ENCODE assay signal across 11 cellular contexts in the genomic region with DNA sequence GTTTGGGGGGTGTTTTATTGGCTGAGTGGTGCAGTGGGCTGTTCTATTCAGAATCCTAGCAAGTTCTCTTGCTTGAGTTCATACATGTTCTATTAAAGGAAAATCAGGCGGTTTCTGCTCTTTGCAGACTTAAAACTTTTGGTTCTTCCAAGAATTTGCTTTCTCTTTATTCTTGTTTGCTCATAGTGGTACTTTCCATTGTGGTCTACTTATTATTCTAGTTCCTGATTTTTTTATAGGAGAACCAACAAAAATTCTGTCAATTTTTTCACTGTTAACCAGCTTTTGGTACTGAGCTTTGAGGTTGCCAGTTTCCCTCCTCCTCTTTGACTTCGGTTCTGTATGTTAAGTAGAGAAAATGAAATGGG. TPM values are rescaled to one million over a fixed set of nuclear protein-coding genes. Genes with fewer than 3 reads are reported as not detected.
DNase-seq lines count a peak whose midpoint lies in the region; ATAC-seq and TF ChIP-seq lines count a peak whose summit lies in the region.
"Had no signal": no experiment of that assay in that cellular context is flagged by ENCODE, and none has a peak within 500 bp of the region (broad histone marks: within the 10 kb centered on the region; RNA-seq: fewer than 3 reads in every experiment).

No MANE protein-coding gene starts in this region.

- H3K27ac ChIP-seq in HUES6 (ENCODE audit: low read depth, low read length) (peak overlapping the region; percentile 34; the same call in 1 of the 2 replicates), upper lobe of right lung (peak overlapping the region; percentile 4)
- no peak overlapping the region for H3K27ac ChIP-seq in effector memory CD4-positive, alpha-beta T cell (ENCODE audit: insufficient read depth, low read length, poor library complexity, severe bottlenecking)
- H3K27ac ChIP-seq: WERI-Rb-1 had no signal

- H3K4me3 Mint-ChIP-seq in natural killer cell treated with Interleukin-12 subunit alpha and Interleukin-12 subunit beta and Interleukin-15 and Interleukin-18, amount 100 ng/mL, for 72 hours: peak overlapping the region; percentile 60
- no peak overlapping the region for H3K4me3 Mint-ChIP-seq in natural killer cell

- no peaks in the 10 kb centered on the region for H3K9me3 Mint-ChIP-seq in natural killer cell treated with Interleukin-12 subunit alpha and Interleukin-12 subunit beta and Interleukin-15 and Interleukin-18, amount 100 ng/mL, for 72 hours
- H3K9me3 Mint-ChIP-seq in natural killer cell: no peaks in the 10 kb centered on the region

- no peaks in the 10 kb centered on the region for H3K36me3 ChIP-seq in HUES6 (ENCODE audit: control insufficient read depth, insufficient read depth, low read length)
- H3K36me3 ChIP-seq in endocrine pancreas (ENCODE audit: control insufficient read depth, insufficient read depth, low read length): no peaks in the 10 kb centered on the region
- no peaks in the 10 kb centered on the region for H3K36me3 ChIP-seq in upper lobe of right lung
- no peaks in the 10 kb centered on the region for H3K36me3 ChIP-seq in effector memory CD4-positive, alpha-beta T cell (ENCODE audit: control insufficient read depth, insufficient read depth, low read length)
- H3K36me3 ChIP-seq: heart right ventricle, WERI-Rb-1 had no signal

- H3K9ac ChIP-seq in HUES6 (ENCODE audit: low read length) (no peak overlapping the region), endocrine pancreas (ENCODE audit: control insufficient read depth, insufficient read depth, low read length) (no peak overlapping the region)

- no peak overlapping the region for H3K4me3 ChIP-seq in HUES6 (ENCODE audit: low read depth, low read length)
- peak overlapping the region; percentile 35 for H3K4me3 ChIP-seq in endocrine pancreas (ENCODE audit: control insufficient read depth, insufficient read depth, low read length)
- peak overlapping the region; percentile 3 for H3K4me3 ChIP-seq in upper lobe of right lung
- no peak overlapping the region for H3K4me3 ChIP-seq in effector memory CD4-positive, alpha-beta T cell (ENCODE audit: insufficient read depth, low read depth, low read length, poor library complexity, severe bottlenecking)
- H3K4me3 ChIP-seq: heart right ventricle had no signal

- no peak for TF ChIP-seq CTCF in natural killer cell (IDR thresholded peaks at IDR 0.05)
- TF ChIP-seq CTCF in upper lobe of right lung (IDR thresholded peaks at IDR 0.05): no peak

- H3K36me3 Mint-ChIP-seq in natural killer cell treated with Interleukin-12 subunit alpha and Interleukin-12 subunit beta and Interleukin-15 and Interleukin-18, amount 100 ng/mL, for 72 hours: peaks cover 6% of the 10 kb centered on the region
- H3K36me3 Mint-ChIP-seq in natural killer cell: no peaks in the 10 kb centered on the region

- H3K27me3 ChIP-seq in HUES6 (ENCODE audit: control insufficient read depth, insufficient read depth, low read length) (no peaks in the 10 kb centered on the region), endocrine pancreas (ENCODE audit: control insufficient read depth, insufficient read depth, low read length) (no peaks in the 10 kb centered on the region), upper lobe of right lung (no peaks in the 10 kb centered on the region)
- peaks cover 8% of the 10 kb centered on the region for H3K27me3 ChIP-seq in effector memory CD4-positive, alpha-beta T cell (replicated peaks; ENCODE audit: control insufficient read depth, insufficient read depth, low read length, poor library complexity, severe bottlenecking)

- H3K4me1 Mint-ChIP-seq in natural killer cell treated with Interleukin-12 subunit alpha and Interleukin-12 subunit beta and Interleukin-15 and Interleukin-18, amount 100 ng/mL, for 72 hours (ENCODE audit: low read depth in 2 of 2): peaks cover 6 to 12% of the 10 kb centered on the region in 2 donors
- peaks cover 0 to under 1% of the 10 kb centered on the region in 2 donors for H3K4me1 Mint-ChIP-seq in natural killer cell

- DNase-seq in natural killer cell treated with Interleukin-12 subunit alpha and Interleukin-12 subunit beta and Interleukin-15 and Interleukin-18, amount 100 ng/mL, for 72 hours (ENCODE audit: low spot score): no peak
- DNase-seq in natural killer cell (no peak), upper lobe of right lung (no peak), NCI-H146 treated with DMSO at 0.1 percent for 48 hours (lab: John Stamatoyannopoulos, UW; ENCODE audit: unreplicated experiment) (no peak)
- no peak for DNase-seq in effector memory CD4-positive, alpha-beta T cell
- DNase-seq: heart right ventricle, NCI-H526 treated with DMSO at 0.1 percent for 48 hours, WERI-Rb-1 had no signal

- H3K27ac Mint-ChIP-seq in natural killer cell treated with Interleukin-12 subunit alpha and Interleukin-12 subunit beta and Interleukin-15 and Interleukin-18, amount 100 ng/mL, for 72 hours: no peak overlapping the region
- H3K27ac Mint-ChIP-seq in natural killer cell: no peak overlapping the region

- H3K9me3 ChIP-seq in HUES6 (ENCODE audit: control insufficient read depth, insufficient read depth, low read depth, low read length) (no peaks in the 10 kb centered on the region), endocrine pancreas (ENCODE audit: control insufficient read depth, low read length) (no peaks in the 10 kb centered on the region), upper lobe of right lung (no peaks in the 10 kb centered on the region)
- no peaks in the 10 kb centered on the region for H3K9me3 ChIP-seq in effector memory CD4-positive, alpha-beta T cell (ENCODE audit: control insufficient read depth, low read length)
- H3K9me3 ChIP-seq: heart right ventricle had no signal

- no peak for ATAC-seq in natural killer cell treated with Interleukin-12 subunit alpha and Interleukin-12 subunit beta and Interleukin-15 and Interleukin-18, amount 100 ng/mL, for 72 hours
- no peak for ATAC-seq in natural killer cell
- no peak for ATAC-seq in upper lobe of right lung
- no peak for ATAC-seq in GM18861 (IDR thresholded peaks at IDR 0.05; ENCODE audit: unreplicated experiment)

- intact Hi-C loops in natural killer cell (cut with micrococcal nuclease) (no loop called here), upper lobe of right lung (cut with DNase I) (loop anchor here (10.0 kb wide), 1 partner anchor 51 kb away; no protein-coding TSS in a partner anchor)

- H3K4me1 ChIP-seq in HUES6 (ENCODE audit: control insufficient read depth, insufficient read depth, low read length) (peaks cover 40% of the 10 kb centered on the region), endocrine pancreas (ENCODE audit: control insufficient read depth, insufficient read depth, low read length) (peaks cover 59% of the 10 kb centered on the region), upper lobe of right lung (peaks cover 34% of the 10 kb centered on the region)
- peaks cover 5% of the 10 kb centered on the region for H3K4me1 ChIP-seq in effector memory CD4-positive, alpha-beta T cell (ENCODE audit: control insufficient read depth, insufficient read depth, low read length, poor library complexity, severe bottlenecking)

- peaks cover 26 to 37% of the 10 kb centered on the region in 2 donors for H3K27me3 Mint-ChIP-seq in natural killer cell treated with Interleukin-12 subunit alpha and Interleukin-12 subunit beta and Interleukin-15 and Interleukin-18, amount 100 ng/mL, for 72 hours
- H3K27me3 Mint-ChIP-seq in natural killer cell (ENCODE audit: low read depth in 2 of 2): peaks cover 39 to 64% of the 10 kb centered on the region in 2 donors

RNA-seq across cellular contexts. Expression of a gene that starts 6.7 kb away (rescaled TPM):
- total RNA-seq in natural killer cell treated with Interleukin-12 subunit alpha and Interleukin-12 subunit beta and Interleukin-15 and Interleukin-18, amount 100 ng/mL, for 72 hours: 10 to 100 TPM; 36.6 to 37.9 TPM
- 1 to 10 TPM; 6.3 to 9.3 (median 7.9) TPM for total RNA-seq in natural killer cell
- 179 TPM for total RNA-seq in upper lobe of right lung

Comparison
In these comparisons a context has a peak if more than half of its experiments do, and no peak if none do; other contexts are left out.
1. H3K4me3 ChIP-seq: peak in endocrine pancreas (single experiment) and upper lobe of right lung (single experiment); none in HUES6 (single experiment) and effector memory CD4-positive, alpha-beta T cell (single experiment).